11 cellular contexts compared by ENCODE assay signal in the genomic region with DNA sequence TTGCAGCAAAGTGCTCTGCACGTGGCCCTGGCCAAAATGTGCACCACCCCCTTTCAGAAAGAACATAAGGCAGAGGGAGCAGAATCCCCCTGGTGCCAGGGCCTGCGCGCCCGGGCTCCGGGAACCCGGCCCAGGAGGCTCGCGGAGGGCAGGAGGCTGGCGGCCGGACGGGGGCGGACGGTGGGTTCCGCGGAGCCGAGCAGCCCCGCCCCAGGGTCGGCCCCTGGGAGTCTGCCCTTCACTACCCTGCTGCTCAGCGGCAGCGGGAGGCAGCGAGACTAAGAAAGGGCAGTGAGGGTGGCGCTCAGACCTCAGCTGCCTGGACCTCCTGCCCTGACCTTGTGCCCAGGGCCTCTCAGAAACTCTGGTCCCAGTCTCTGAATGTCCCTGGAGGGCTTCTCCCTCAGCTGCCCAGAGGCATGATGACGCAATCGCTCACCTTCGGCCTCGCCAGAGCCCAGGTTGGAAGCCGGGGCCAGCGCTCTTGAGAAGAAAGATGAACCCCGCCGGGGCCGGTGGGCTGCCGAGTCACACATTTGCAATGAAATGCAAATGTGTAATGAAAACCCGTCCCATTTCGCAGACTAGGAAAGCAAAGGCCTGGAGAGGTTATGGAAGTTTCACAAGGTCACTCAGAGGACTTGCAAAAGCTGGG. TPM values are rescaled to one million over a fixed set of nuclear protein-coding genes. Genes with fewer than 3 reads are reported as not detected.
DNase-seq lines count a peak whose midpoint lies in the region; ATAC-seq and TF ChIP-seq lines count a peak whose summit lies in the region.
"Had no signal": no experiment of that assay in that cellular context is flagged by ENCODE, and none has a peak within 500 bp of the region (broad histone marks: within the 10 kb centered on the region; RNA-seq: fewer than 3 reads in every experiment).

No MANE protein-coding gene starts in this region.

- intact Hi-C loops in A673 (cut with micrococcal nuclease; ENCODE audit: unreplicated experiment): no loop called here

- DNase-seq in A673 (ENCODE audit: low spot score) (no peak), HFF-Myc (ENCODE audit: extremely low read depth, low read depth) (no peak), SW 1271 (lab: John Stamatoyannopoulos, UW) (no peak), SIG-M5 treated with dmso at 0.1 percent for 504 hours (lab: John Stamatoyannopoulos, UW; ENCODE audit: unreplicated experiment) (no peak)
- DNase-seq in effector memory CD8-positive, alpha-beta T cell: no peak
- no peak for DNase-seq in stimulated activated CD4-positive, alpha-beta T cell treated with anti-CD3 and anti-CD28 coated beads, Interleukin-2, amount 100 ng/mL, for 48 hours
- no peak for DNase-seq in stimulated activated CD4-positive, alpha-beta T cell treated with anti-CD3 and anti-CD28 coated beads, Interleukin-1b, Interleukin-23, amount 100 ng/mL, for 48 hours
- DNase-seq: DMS153, SIG-M5 had no signal

- peaks cover 82 to 91% of the 10 kb centered on the region in 2 donors for H3K27me3 Mint-ChIP-seq in effector memory CD8-positive, alpha-beta T cell

- TF ChIP-seq CTCF in A673 (conservative IDR thresholded peaks at IDR 0.05; ENCODE audit: low read depth, low read length) (no peak), HFF-Myc (IDR thresholded peaks at IDR 0.05; ENCODE audit: low read depth, low read length, missing control alignments) (no peak)

- H3K27ac Mint-ChIP-seq in effector memory CD8-positive, alpha-beta T cell: no peak overlapping the region

- no TSS peak for BruUV-seq in A673 (replicated peaks; lab: Mats Ljungman, UMichigan)

- peak overlapping the region; percentile 38 to 74 for H3K4me3 Mint-ChIP-seq in effector memory CD8-positive, alpha-beta T cell

- H3K4me1 ChIP-seq in A673 (ENCODE audit: insufficient read depth, low read length, poor library complexity, severe bottlenecking): peaks cover 34% of the 10 kb centered on the region
- peaks cover 0 to 21% of the 10 kb centered on the region in 2 donors for H3K4me1 ChIP-seq in muscle layer of duodenum (ENCODE audit: control insufficient read depth in 1 of 2, insufficient read depth in 2 of 2, low read length in 2 of 2)

- no peak for ATAC-seq in effector memory CD8-positive, alpha-beta T cell (replicated peaks)

- H3K4me3 ChIP-seq in A673 (ENCODE audit: low read depth, low read length, poor library complexity, severe bottlenecking): no peak overlapping the region
- H3K4me3 ChIP-seq in HFF-Myc (replicated peaks; ENCODE audit: low read depth, low read length): peak overlapping the region; percentile 82; the same call in 1 of the 2 replicates
- peak overlapping the region in 1 of 2 donors; percentile 75 for H3K4me3 ChIP-seq in muscle layer of duodenum (ENCODE audit: low read depth in 1 of 2, low read length in 2 of 2)

- POLR2A ChIA-PET in A673 (lab: Charles Lee; ENCODE audit: low non-redundant PET): no interaction called here

- CTCF ChIA-PET in A673 (lab: Charles Lee): no interaction called here

- peaks cover 10 to 14% of the 10 kb centered on the region in 2 donors for H3K4me1 Mint-ChIP-seq in effector memory CD8-positive, alpha-beta T cell (ENCODE audit: low read depth in 2 of 2)

- H3K36me3 Mint-ChIP-seq in effector memory CD8-positive, alpha-beta T cell (ENCODE audit: insufficient read depth): no peaks in the 10 kb centered on the region

- no peaks in the 10 kb centered on the region for H3K9me3 Mint-ChIP-seq in effector memory CD8-positive, alpha-beta T cell

- H3K27me3 ChIP-seq in A673 (replicated peaks; ENCODE audit: insufficient read depth, low read depth, low read length, poor library complexity) (no peaks in the 10 kb centered on the region), muscle layer of duodenum (ENCODE audit: low read depth, low read length) (no peaks in the 10 kb centered on the region)

- H3K27ac ChIP-seq in A673 (ENCODE audit: low read depth, low read length, poor library complexity, severe bottlenecking): peak overlapping the region; percentile 81
- peak overlapping the region; percentile 77 for H3K27ac ChIP-seq in muscle layer of duodenum (ENCODE audit: low read length)

- no peaks in the 10 kb centered on the region for H3K9me3 ChIP-seq in A673 (ENCODE audit: low read depth, low read length, poor library complexity, severe bottlenecking)
- H3K9me3 ChIP-seq in muscle layer of duodenum (ENCODE audit: control insufficient read depth in 1 of 2, low read length in 2 of 2): no peaks in the 10 kb centered on the region

- H3K36me3 ChIP-seq in A673 (ENCODE audit: insufficient read depth, low read length, poor library complexity, severe bottlenecking) (peaks cover 3% of the 10 kb centered on the region), muscle layer of duodenum (ENCODE audit: control insufficient read depth in 1 of 2, insufficient read depth in 2 of 2, low read length in 2 of 2) (peaks cover 0 to 4% of the 10 kb centered on the region in 2 donors)

RNA-seq across cellular contexts. Expression of gene CLMP, which starts 1.1 kb away (rescaled TPM):
- 45.9 and 62.6 TPM in 2 replicates for total RNA-seq in A673 (2021)
- total RNA-seq: activated CD8-positive, alpha-beta memory T cell treated with anti-CD3 and anti-CD28 coated beads for 36 hours had no signal
